In genomic region chr5:180870669-180871068, GRCh38 we compare ENCODE assay signal across 32 cellular contexts. TPM values are rescaled to one million over a fixed set of nuclear protein-coding genes. Genes with fewer than 3 reads are reported as not detected.
"Had no signal": no experiment of that assay in that cellular context is flagged by ENCODE, and none has a peak within 500 bp of the region (broad histone marks: within the 10 kb centered on the region; RNA-seq: fewer than 3 reads in every experiment).

No MANE protein-coding gene starts in this region.

- FAIRE-seq: astrocyte had no signal

- H3K27ac ChIP-seq: cardiac muscle cell, Peyer's patch, RWPE1, SJCRH30 had no signal

- H3K9ac ChIP-seq: SK-N-SH had no signal

- H3K4me3 ChIP-seq: cardiac muscle cell, Peyer's patch, SJCRH30 had no signal

- H3K36me3 ChIP-seq: cardiac muscle cell, Peyer's patch, SJCRH30 had no signal

- H3K9me3 ChIP-seq: Peyer's patch, SJCRH30, SK-N-SH had no signal

- H3K4me2 ChIP-seq: SK-N-SH had no signal

- H3K27me3 ChIP-seq: Peyer's patch, SJCRH30 had no signal

- DNase-seq: activated CD4-positive, alpha-beta memory T cell treated with anti-CD3 and anti-CD28 coated beads, Interleukin-2, amount 10 ng/mL, durations not matched to agents 7 days and 5 days; activated CD4-positive, alpha-beta T cell treated with anti-CD3 and anti-CD28 coated beads for 36 hours; activated CD4-positive, alpha-beta T cell treated with anti-CD3 and anti-CD28 coated beads, Interleukin-2, amount 50 U/mL, for 1 hour; activated CD4-positive, CD25-positive, alpha-beta regulatory T cell; activated gamma-delta T cell; activated naive CD4-positive, alpha-beta T cell treated with anti-CD3 and anti-CD28 coated beads for 36 hours; activated T-cell treated with anti-CD3 and anti-CD28 coated beads for 4 hours; activated T-cell treated with anti-CD3 and anti-CD28 coated beads, Interleukin-2, amount 50 U/mL, for 48 hours; amygdala; KG1; NCI-H1092 treated with DMSO at 0.1 percent for 48 hours; NCI-H1417 treated with DMSO at 0.1 percent for 48 hours; NCI-H1694; NCI-H2029; NCI-H345; NCI-H510A treated with DMSO at 0.1 percent for 48 hours; NCI-H69; NK-92 treated with Interleukin-12 subunit alpha and Interleukin-12 subunit beta, amount 100 ng/mL, for 24 hours; OCI-M1; Peyer's patch; Right ventricle myocardium superior; SJCRH30; SK-N-SH; T-helper 1 cell had no signal

- ATAC-seq: activated CD4-positive, alpha-beta T cell treated with anti-CD3 and anti-CD28 coated beads for 36 hours; activated T-helper 17 cell treated with anti-CD3 and anti-CD28 coated beads, Interleukin-2, amount 50 U/mL, for 72 hours had no signal

- H3K4me1 ChIP-seq: Peyer's patch had no signal

RNA-seq across cellular contexts. Expression of gene BTNL8, which starts 28.3 kb away (rescaled TPM):
- total RNA-seq: activated CD4-positive, alpha-beta memory T cell treated with anti-CD3 and anti-CD28 coated beads, Interleukin-2, amount 10 ng/mL, durations not matched to agents 7 days and 5 days; activated CD8-positive, alpha-beta memory T cell treated with anti-CD3 and anti-CD28 coated beads for 36 hours; activated naive CD4-positive, alpha-beta T cell treated with anti-CD3 and anti-CD28 coated beads for 36 hours; astrocyte; cardiac muscle cell; LHCN-M2; M059J; Right ventricle myocardium superior; SJCRH30; T-helper 2 cell treated with Interferon-gamma antibody and Interleukin-4, amounts not matched to agents 100 ng/mL and 5 ng/mL, for 36 hours had no signal
- polyA plus RNA-seq: cardiac muscle cell, SK-N-SH had no signal
